In genomic region chr10:62979921-62980320, GRCh38 we compare ENCODE assay signal across 26 cellular contexts.
"Had no signal": no experiment of that assay in that cellular context is flagged by ENCODE, and none has a peak within 500 bp of the region (broad histone marks: within the 10 kb centered on the region; RNA-seq: fewer than 3 reads in every experiment).

No MANE protein-coding gene starts in this region.

- H3K9me3 ChIP-seq: mucosa of descending colon, suprapubic skin, transverse colon, vagina had no signal

- H3K36me3 ChIP-seq: esophagus muscularis mucosa, heart right ventricle, left lung, right atrium auricular region, sigmoid colon, suprapubic skin, transverse colon, upper lobe of right lung, vagina had no signal

- H3K27ac ChIP-seq: esophagus muscularis mucosa, heart right ventricle, left lung, parathyroid adenoma, right atrium auricular region, sigmoid colon, suprapubic skin, transverse colon, upper lobe of right lung, vagina had no signal

- H3K27ac Mint-ChIP-seq: effector memory CD8-positive, alpha-beta T cell; mesothelial cell of epicardium; natural killer cell treated with Interleukin-12 subunit alpha and Interleukin-12 subunit beta and Interleukin-15 and Interleukin-18, amount 100 ng/mL, for 72 hours; progenitor cell of endocrine pancreas; stimulated activated memory B cell treated with anti-CD40 and anti-IgM and Interleukin-4, amounts not matched to agents 10 μg/mL and 1 μg/mL and 100 μg/mL, for 72 hours had no signal

- ATAC-seq: effector memory CD8-positive, alpha-beta T cell; heart right ventricle; left cardiac atrium; left lung; mucosa of descending colon; natural killer cell treated with Interleukin-12 subunit alpha and Interleukin-12 subunit beta and Interleukin-15 and Interleukin-18, amount 100 ng/mL, for 72 hours; stimulated activated memory B cell treated with anti-CD40 and anti-IgM and Interleukin-4, amounts not matched to agents 10 μg/mL and 1 μg/mL and 100 μg/mL, for 72 hours; upper lobe of right lung had no signal

- H3K27me3 Mint-ChIP-seq: effector memory CD8-positive, alpha-beta T cell; progenitor cell of endocrine pancreas; stimulated activated memory B cell treated with anti-CD40 and anti-IgM and Interleukin-4, amounts not matched to agents 10 μg/mL and 1 μg/mL and 100 μg/mL, for 72 hours had no signal

- H3K9ac ChIP-seq: parathyroid adenoma had no signal

- H3K4me1 Mint-ChIP-seq: mesothelial cell of epicardium; naive B cell; stimulated activated memory B cell treated with anti-CD40 and anti-IgM and Interleukin-4, amounts not matched to agents 10 μg/mL and 1 μg/mL and 100 μg/mL, for 72 hours had no signal

- DNase-seq: cortex of kidney; effector memory CD8-positive, alpha-beta T cell; foreskin melanocyte; glutamatergic neuron; heart right ventricle; hippocampal formation; left cardiac atrium; left lung; mesenchymal stem cell; mucosa of descending colon; naive B cell; sigmoid colon; stimulated activated CD4-positive, alpha-beta T cell treated with anti-CD3 and anti-CD28 coated beads, Interleukin-4, amount 100 ng/mL, for 4 hours; stimulated activated naive CD8-positive, alpha-beta T cell treated with anti-CD3 and anti-CD28 coated beads, Interleukin-15, Interleukin-2, amounts not matched to agents 100 U/mL and 50 U/mL, for 24 hours; transverse colon; upper lobe of right lung had no signal

- H3K4me1 ChIP-seq: esophagus muscularis mucosa, heart right ventricle, left lung, parathyroid adenoma, right atrium auricular region, sigmoid colon, suprapubic skin, transverse colon, upper lobe of right lung, vagina had no signal

- H3K36me3 Mint-ChIP-seq: mesothelial cell of epicardium had no signal

- H3K4me3 ChIP-seq: esophagus muscularis mucosa, heart right ventricle, left lung, mucosa of descending colon, right atrium auricular region, sigmoid colon, suprapubic skin, transverse colon, upper lobe of right lung, vagina had no signal

- H3K27me3 ChIP-seq: esophagus muscularis mucosa, left lung, right atrium auricular region, sigmoid colon, suprapubic skin, transverse colon, upper lobe of right lung, vagina had no signal

- H3K79me2 ChIP-seq: parathyroid adenoma had no signal

- H2AFZ ChIP-seq: parathyroid adenoma had no signal

- H3K4me3 Mint-ChIP-seq: effector memory CD8-positive, alpha-beta T cell; mesothelial cell of epicardium; naive B cell; natural killer cell treated with Interleukin-12 subunit alpha and Interleukin-12 subunit beta and Interleukin-15 and Interleukin-18, amount 100 ng/mL, for 72 hours; neural crest cell; stimulated activated memory B cell treated with anti-CD40 and anti-IgM and Interleukin-4, amounts not matched to agents 10 μg/mL and 1 μg/mL and 100 μg/mL, for 72 hours had no signal
